Comparison of ENCODE assay signal across 1 cellular context in genomic region chr15:29822685-29823459, GRCh38.
TF ChIP-seq lines count a peak whose summit lies in the region.

No MANE protein-coding gene starts in this region.

TF ChIP-seq in HepG2, 621 proteins besides CTCF, POLR2A, EP300 and RAD21 (continued from another document and continues in another):
- TF ChIP-seq ZNF598 (CRISPR knock-in tag; IDR thresholded peaks at IDR 0.05; ENCODE audit: borderline replicate concordance) = 0 out of 2 replicates have a peak, but pooled peaks have one; percentile 39
- no peak for TF ChIP-seq MAZ (IDR thresholded peaks at IDR 0.05; ENCODE audit: borderline replicate concordance, low read depth, low read length)
- TF ChIP-seq MAZ (CRISPR knock-in tag; IDR thresholded peaks at IDR 0.05; ENCODE audit: low read depth) = 0 out of 2 replicates have a peak, but pooled peaks have one; percentile 19
- TF ChIP-seq SIX1 (CRISPR knock-in tag; IDR thresholded peaks at IDR 0.05; ENCODE audit: borderline replicate concordance) = no peak
- no peak for TF ChIP-seq HNF4G (IDR thresholded peaks at IDR 0.05; ENCODE audit: borderline replicate concordance, low read depth, low read length)
- TF ChIP-seq HNF4G (CRISPR knock-in tag; IDR thresholded peaks at IDR 0.05; ENCODE audit: borderline replicate concordance, low read depth) = no peak
- peak; percentile 42; the same call in 1 of the 2 replicates for TF ChIP-seq MTA1 (CRISPR knock-in tag; IDR thresholded peaks at IDR 0.05; ENCODE audit: borderline replicate concordance)
- peak; percentile 69 for TF ChIP-seq ASH2L (IDR thresholded peaks at IDR 0.05; ENCODE audit: insufficient read length, low read depth, low read length)
- no peak for TF ChIP-seq HMGXB3 (CRISPR knock-in tag; IDR thresholded peaks at IDR 0.05; ENCODE audit: borderline replicate concordance)
- TF ChIP-seq MXD1 (CRISPR knock-in tag; IDR thresholded peaks at IDR 0.05) = peak; percentile 65; the same call in 1 of the 2 replicates
- TF ChIP-seq PATZ1 (CRISPR knock-in tag; IDR thresholded peaks at IDR 0.05) = peak; percentile 23; the same call in 1 of the 2 replicates
- TF ChIP-seq ZUFSP (CRISPR knock-in tag; IDR thresholded peaks at IDR 0.05; ENCODE audit: borderline replicate concordance) = no peak
- TF ChIP-seq CBX5 (CRISPR knock-in tag; IDR thresholded peaks at IDR 0.05; ENCODE audit: borderline replicate concordance) = no peak
- no peak for TF ChIP-seq PAX8 (CRISPR knock-in tag; IDR thresholded peaks at IDR 0.05; ENCODE audit: borderline replicate concordance)
- no peak for TF ChIP-seq ZBTB42 (CRISPR knock-in tag; IDR thresholded peaks at IDR 0.05)
- TF ChIP-seq ZNF839 (CRISPR knock-in tag; IDR thresholded peaks at IDR 0.05; ENCODE audit: borderline replicate concordance) = no peak
- TF ChIP-seq TEAD3 (CRISPR knock-in tag; optimal IDR thresholded peaks at IDR 0.05; ENCODE audit: borderline replicate concordance) = peak; percentile 64
- TF ChIP-seq ZNF446 (CRISPR knock-in tag; IDR thresholded peaks at IDR 0.05) = no peak
- peak; percentile 29; the same call in 1 of the 2 replicates for TF ChIP-seq MEF2D (CRISPR knock-in tag; IDR thresholded peaks at IDR 0.05)
- no peak for TF ChIP-seq FOXJ3 (CRISPR knock-in tag; IDR thresholded peaks at IDR 0.05; ENCODE audit: borderline replicate concordance)
- 0 out of 2 replicates have a peak, but pooled peaks have one; percentile 48 for TF ChIP-seq ZSCAN5A (CRISPR knock-in tag; IDR thresholded peaks at IDR 0.05; ENCODE audit: borderline replicate concordance)
- no peak for TF ChIP-seq GTF2F1 (IDR thresholded peaks at IDR 0.05; ENCODE audit: low read length)
- 0 out of 2 replicates have a peak, but pooled peaks have one; percentile 4 for TF ChIP-seq TFAP4 (IDR thresholded peaks at IDR 0.05; ENCODE audit: borderline replicate concordance, low read depth)
- no peak; the same call in 1 of the 2 replicates for TF ChIP-seq SAP130 (CRISPR knock-in tag; IDR thresholded peaks at IDR 0.05; ENCODE audit: low read depth)
- TF ChIP-seq REXO4 (CRISPR knock-in tag; IDR thresholded peaks at IDR 0.05; ENCODE audit: borderline replicate concordance) = 0 out of 2 replicates have a peak, but pooled peaks have one; percentile 24
- peak; percentile 57; the same call in 1 of the 2 replicates for TF ChIP-seq ZNF564 (CRISPR knock-in tag; IDR thresholded peaks at IDR 0.05)
- peak; percentile 31; the same call in 1 of the 2 replicates for TF ChIP-seq ZNF350 (CRISPR knock-in tag; IDR thresholded peaks at IDR 0.05; ENCODE audit: borderline replicate concordance, low read depth)
- 0 out of 2 replicates have a peak, but pooled peaks have one; percentile 50 for TF ChIP-seq DNMT3B (CRISPR knock-in tag; conservative IDR thresholded peaks at IDR 0.05)
- 0 out of 2 replicates have a peak, but pooled peaks have one; percentile 49 for TF ChIP-seq ZNF547 (CRISPR knock-in tag; IDR thresholded peaks at IDR 0.05)
- TF ChIP-seq GRHL1 (CRISPR knock-in tag; conservative IDR thresholded peaks at IDR 0.05) = no peak
- TF ChIP-seq FOXO1 (CRISPR knock-in tag; IDR thresholded peaks at IDR 0.05) = 0 out of 2 replicates have a peak, but pooled peaks have one; percentile 27
- TF ChIP-seq ZNF788 (CRISPR knock-in tag; IDR thresholded peaks at IDR 0.05; ENCODE audit: borderline replicate concordance) = no peak; the same call in 1 of the 2 replicates
- no peak for TF ChIP-seq ZNF512 (CRISPR knock-in tag; IDR thresholded peaks at IDR 0.05)
- TF ChIP-seq ELF4 (CRISPR knock-in tag; IDR thresholded peaks at IDR 0.05; ENCODE audit: borderline replicate concordance) = 0 out of 2 replicates have a peak, but pooled peaks have one; percentile 41
- peak; percentile 38; the same call in 1 of the 2 replicates for TF ChIP-seq NRL (CRISPR knock-in tag; IDR thresholded peaks at IDR 0.05; ENCODE audit: borderline replicate concordance)
- no peak for TF ChIP-seq IKZF5 (CRISPR knock-in tag; IDR thresholded peaks at IDR 0.05)
- TF ChIP-seq ZNF34 (CRISPR knock-in tag; IDR thresholded peaks at IDR 0.05; ENCODE audit: borderline replicate concordance) = no peak
- TF ChIP-seq KDM1A (CRISPR knock-in tag; IDR thresholded peaks at IDR 0.05) = no peak
- no peak for TF ChIP-seq SP1 (IDR thresholded peaks at IDR 0.05)
- TF ChIP-seq SP1 (CRISPR knock-in tag; IDR thresholded peaks at IDR 0.05) = 0 out of 2 replicates have a peak, but pooled peaks have one; percentile 13
- TF ChIP-seq TRAFD1 (CRISPR knock-in tag; IDR thresholded peaks at IDR 0.05; ENCODE audit: borderline replicate concordance) = no peak
